1 cellular context compared by ENCODE assay signal in genomic region chr2:20556756-20557155, GRCh38.
TF ChIP-seq lines count a peak whose summit lies in the region.

No MANE protein-coding gene starts in this region.

TF ChIP-seq in SK-N-SH, 30 proteins besides CTCF, POLR2A, EP300 and RAD21 (continued from another document):
- TF ChIP-seq, protein P1, sequence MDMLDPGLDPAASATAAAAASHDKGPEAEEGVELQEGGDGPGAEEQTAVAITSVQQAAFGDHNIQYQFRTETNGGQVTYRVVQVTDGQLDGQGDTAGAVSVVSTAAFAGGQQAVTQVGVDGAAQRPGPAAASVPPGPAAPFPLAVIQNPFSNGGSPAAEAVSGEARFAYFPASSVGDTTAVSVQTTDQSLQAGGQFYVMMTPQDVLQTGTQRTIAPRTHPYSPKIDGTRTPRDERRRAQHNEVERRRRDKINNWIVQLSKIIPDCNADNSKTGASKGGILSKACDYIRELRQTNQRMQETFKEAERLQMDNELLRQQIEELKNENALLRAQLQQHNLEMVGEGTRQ (IDR thresholded peaks at IDR 0.05; ENCODE audit: borderline replicate concordance, low read depth, low read length): no peak
- TF ChIP-seq MEF2A (IDR thresholded peaks at IDR 0.05; ENCODE audit: borderline replicate concordance, low read depth): no peak
- TF ChIP-seq NRF1 (IDR thresholded peaks at IDR 0.05; ENCODE audit: low read depth, low read length): no peak
- TF ChIP-seq RXRA (IDR thresholded peaks at IDR 0.05; ENCODE audit: borderline replicate concordance, low read depth): no peak
- no peak for TF ChIP-seq RFX5 (IDR thresholded peaks at IDR 0.05; ENCODE audit: low read length)
- no peak for TF ChIP-seq GATA2 (CRISPR knock-in tag; IDR thresholded peaks at IDR 0.05)
- TF ChIP-seq JUND (IDR thresholded peaks at IDR 0.05): no peak
- TF ChIP-seq MAX (IDR thresholded peaks at IDR 0.05; ENCODE audit: low read depth): no peak
- no peak for TF ChIP-seq IRF3 (IDR thresholded peaks at IDR 0.05; ENCODE audit: low read depth, low read length)
- no peak for TF ChIP-seq POLR2AphosphoS5 (IDR thresholded peaks at IDR 0.05; ENCODE audit: low read depth, low read length)
- TF ChIP-seq FOXJ3 (CRISPR knock-in tag; IDR thresholded peaks at IDR 0.05): no peak
